In genomic region chr1:94925561-94926364, GRCh38 we compare ENCODE assay signal across 8 cellular contexts. TPM values are rescaled to one million over a fixed set of nuclear protein-coding genes. Genes with fewer than 3 reads are reported as not detected.
DNase-seq lines count a peak whose midpoint lies in the region; ATAC-seq lines count a peak whose summit lies in the region.

No MANE protein-coding gene starts in this region.

- peak overlapping the region; percentile 23 for H2AK5ac ChIP-seq in mesenchymal stem cell (ENCODE audit: low read length, severe bottlenecking)

- DNase-seq in CD4-positive, alpha-beta memory T cell, result peak in 4 of 5 donors; percentile 4 to 16 (median 10)
- DNase-seq in NCI-H1105 (lab: John Stamatoyannopoulos, UW) (peak; percentile 69), mesenchymal stem cell (peak; percentile 87)
- peak; percentile 12 for DNase-seq in activated CD4-positive, alpha-beta T cell treated with anti-CD3 and anti-CD28 coated beads, Interleukin-2, amount 10 ng/mL, durations not matched to agents 7 days and 5 days

- H3K4ac ChIP-seq in mesenchymal stem cell (ENCODE audit: low read depth in 1 of 2, low read length in 2 of 2), result peak overlapping the region; percentile 60 to 94

- intact Hi-C loops in CD4-positive, alpha-beta memory T cell (cut with micrococcal nuclease), result loop anchor here (1.0 to 10.0 kb wide), 5 partner anchors 37 to 307 kb away; partner anchors contain the start of gene RWDD3

- peak overlapping the region in 1 of 2 experiments; percentile 68 for H3K14ac ChIP-seq in mesenchymal stem cell (ENCODE audit: low read length in 2 of 2)

- no peak overlapping the region for H2AFZ ChIP-seq in mesenchymal stem cell (ENCODE audit: low read depth, low read length)

- H3K4me2 ChIP-seq in mesenchymal stem cell (ENCODE audit: low read length, poor library complexity, severe bottlenecking), result peak overlapping the region; percentile 77

- peak overlapping the region in 2 of 7 donors; percentile 4 to 70 for H3K27ac Mint-ChIP-seq in CD4-positive, alpha-beta memory T cell
- H3K27ac Mint-ChIP-seq in activated CD4-positive, alpha-beta T cell treated with anti-CD3 and anti-CD28 coated beads, Interleukin-2, amount 10 ng/mL, durations not matched to agents 7 days and 5 days, result no peak overlapping the region
- no peak overlapping the region for H3K27ac Mint-ChIP-seq in stimulated activated naive CD8-positive, alpha-beta T cell treated with anti-CD3 and anti-CD28 coated beads, Interleukin-15, Interleukin-2, amounts not matched to agents 100 ng/mL and 50 ng/mL, for 24 hours

- H3K4me1 Mint-ChIP-seq in CD4-positive, alpha-beta memory T cell, result peaks cover 9 to 24% (median 17%) of the 10 kb centered on the region in 4 donors
- H3K4me1 Mint-ChIP-seq in activated CD4-positive, alpha-beta T cell treated with anti-CD3 and anti-CD28 coated beads, Interleukin-2, amount 10 ng/mL, durations not matched to agents 7 days and 5 days, result peaks cover 18% of the 10 kb centered on the region
- H3K4me1 Mint-ChIP-seq in stimulated activated naive CD8-positive, alpha-beta T cell treated with anti-CD3 and anti-CD28 coated beads, Interleukin-15, Interleukin-2, amounts not matched to agents 100 ng/mL and 50 ng/mL, for 24 hours (ENCODE audit: low read depth), result peaks cover 24% of the 10 kb centered on the region

- peak overlapping the region; percentile 92 for H2BK120ac ChIP-seq in mesenchymal stem cell (ENCODE audit: low read depth, low read length)

- peak overlapping the region; percentile 73 for H2BK15ac ChIP-seq in mesenchymal stem cell (ENCODE audit: low read depth, poor library complexity, severe bottlenecking)

- WGBS in esophagus, 2 donors, result 1% methylated on average over 36 of the region's 36 CpGs
- under 1% methylated on average over 35 of the region's 36 CpGs for WGBS in mesenchymal stem cell

- peak overlapping the region; percentile 99 for H2BK5ac ChIP-seq in mesenchymal stem cell (ENCODE audit: low read depth, low read length, poor library complexity, severe bottlenecking)

- H4K91ac ChIP-seq in mesenchymal stem cell (ENCODE audit: low read length), result peak overlapping the region; percentile 94

- peak overlapping the region in 1 of 2 experiments; percentile 60 for H2BK12ac ChIP-seq in mesenchymal stem cell (ENCODE audit: low read length in 2 of 2)

- no peaks in the 10 kb centered on the region for H3K9me3 Mint-ChIP-seq in CD4-positive, alpha-beta memory T cell
- no peaks in the 10 kb centered on the region for H3K9me3 Mint-ChIP-seq in activated CD4-positive, alpha-beta T cell treated with anti-CD3 and anti-CD28 coated beads, Interleukin-2, amount 10 ng/mL, durations not matched to agents 7 days and 5 days
- H3K9me3 Mint-ChIP-seq in stimulated activated naive CD8-positive, alpha-beta T cell treated with anti-CD3 and anti-CD28 coated beads, Interleukin-15, Interleukin-2, amounts not matched to agents 100 ng/mL and 50 ng/mL, for 24 hours, result no peaks in the 10 kb centered on the region

- H3K79me1 ChIP-seq in mesenchymal stem cell (replicated peaks; ENCODE audit: low read length, poor library complexity, severe bottlenecking), result peaks cover 13% of the 10 kb centered on the region

- H3K9ac ChIP-seq in mesenchymal stem cell (ENCODE audit: low read length), result peak overlapping the region; percentile 98

- peak overlapping the region; percentile 91 to 99 for H3K18ac ChIP-seq in mesenchymal stem cell (ENCODE audit: low read depth in 1 of 2, low read length in 2 of 2)

- no peaks in the 10 kb centered on the region for H3K9me3 ChIP-seq in CD4-positive, alpha-beta memory T cell (ENCODE audit: control insufficient read depth in 1 of 2, low read length in 2 of 2)
- H3K9me3 ChIP-seq in esophagus (ENCODE audit: control insufficient read depth in 2 of 2, insufficient read depth in 1 of 2, low read depth in 1 of 2, low read length in 1 of 2) (no peaks in the 10 kb centered on the region), mesenchymal stem cell (ENCODE audit: control insufficient read depth, low read length) (no peaks in the 10 kb centered on the region)

- peak; percentile 9 for ATAC-seq in GM21390 (IDR thresholded peaks at IDR 0.05; ENCODE audit: unreplicated experiment)
- ATAC-seq in HG02588 (IDR thresholded peaks at IDR 0.05; ENCODE audit: unreplicated experiment), result no peak

- no peak overlapping the region for H3K27ac ChIP-seq in CD4-positive, alpha-beta memory T cell (ENCODE audit: low read depth, low read length)
- H3K27ac ChIP-seq in esophagus (ENCODE audit: low read depth in 2 of 2, low read length in 1 of 2) (peak overlapping the region; percentile 93 to 95), mesenchymal stem cell (ENCODE audit: low read length, poor library complexity, severe bottlenecking) (peak overlapping the region; percentile 95)

- CTCF ChIA-PET in CD4-positive, alpha-beta memory T cell (lab: Charles Lee; ENCODE audit: partially characterized antibody), result no interaction called here
- CTCF ChIA-PET in activated CD4-positive, alpha-beta T cell treated with anti-CD3 and anti-CD28 coated beads, Interleukin-2, amount 10 ng/mL, durations not matched to agents 7 days and 5 days (lab: Charles Lee), result no interaction called here

- H3K36me3 ChIP-seq in CD4-positive, alpha-beta memory T cell (ENCODE audit: insufficient read depth, low read length), result no peaks in the 10 kb centered on the region
- H3K36me3 ChIP-seq in esophagus (ENCODE audit: control insufficient read depth in 2 of 2, insufficient read depth in 2 of 2, low read length in 1 of 2), result no peaks in the 10 kb centered on the region
- H3K36me3 ChIP-seq in mesenchymal stem cell (ENCODE audit: control insufficient read depth in 1 of 2, insufficient read depth in 2 of 2, low read depth in 1 of 2, low read length in 2 of 2), result peaks cover 0 to 2% of the 10 kb centered on the region in 2 experiments

- H3K23ac ChIP-seq in mesenchymal stem cell (ENCODE audit: low read length in 2 of 2), result peak overlapping the region in 1 of 2 experiments; percentile 6

- H3K27me3 Mint-ChIP-seq in CD4-positive, alpha-beta memory T cell, result peaks cover 27 to 34% of the 10 kb centered on the region in 2 donors
- H3K27me3 Mint-ChIP-seq in activated CD4-positive, alpha-beta T cell treated with anti-CD3 and anti-CD28 coated beads, Interleukin-2, amount 10 ng/mL, durations not matched to agents 7 days and 5 days, result peaks cover 57% of the 10 kb centered on the region
- H3K27me3 Mint-ChIP-seq in stimulated activated naive CD8-positive, alpha-beta T cell treated with anti-CD3 and anti-CD28 coated beads, Interleukin-15, Interleukin-2, amounts not matched to agents 100 ng/mL and 50 ng/mL, for 24 hours, result peaks cover 31% of the 10 kb centered on the region

- peaks cover 17% of the 10 kb centered on the region for H3K27me3 ChIP-seq in CD4-positive, alpha-beta memory T cell (ENCODE audit: insufficient read depth, low read length)
- H3K27me3 ChIP-seq in esophagus (ENCODE audit: control insufficient read depth in 1 of 2, insufficient read depth in 2 of 2, low read length in 2 of 2), result no peaks in the 10 kb centered on the region
- H3K27me3 ChIP-seq in mesenchymal stem cell (ENCODE audit: control insufficient read depth in 1 of 2, insufficient read depth in 1 of 2, low read length in 2 of 2), result no peaks in the 10 kb centered on the region

- POLR2A ChIA-PET in CD4-positive, alpha-beta memory T cell (lab: Charles Lee; ENCODE audit: partially characterized antibody), result no interaction called here
- POLR2A ChIA-PET in activated CD4-positive, alpha-beta T cell treated with anti-CD3 and anti-CD28 coated beads, Interleukin-2, amount 10 ng/mL, durations not matched to agents 7 days and 5 days (lab: Charles Lee), result no interaction called here

- H4K8ac ChIP-seq in mesenchymal stem cell (ENCODE audit: low read length), result peak overlapping the region; percentile 90

- H3K36me3 Mint-ChIP-seq in CD4-positive, alpha-beta memory T cell, result no peaks in the 10 kb centered on the region
- no peaks in the 10 kb centered on the region for H3K36me3 Mint-ChIP-seq in activated CD4-positive, alpha-beta T cell treated with anti-CD3 and anti-CD28 coated beads, Interleukin-2, amount 10 ng/mL, durations not matched to agents 7 days and 5 days (ENCODE audit: low read depth)
- no peaks in the 10 kb centered on the region for H3K36me3 Mint-ChIP-seq in stimulated activated naive CD8-positive, alpha-beta T cell treated with anti-CD3 and anti-CD28 coated beads, Interleukin-15, Interleukin-2, amounts not matched to agents 100 ng/mL and 50 ng/mL, for 24 hours (ENCODE audit: low read depth)

- peak overlapping the region; percentile 73 to 91 (median 86) for H3K4me3 Mint-ChIP-seq in CD4-positive, alpha-beta memory T cell
- H3K4me3 Mint-ChIP-seq in activated CD4-positive, alpha-beta T cell treated with anti-CD3 and anti-CD28 coated beads, Interleukin-2, amount 10 ng/mL, durations not matched to agents 7 days and 5 days, result peak overlapping the region; percentile 62
- peak overlapping the region; percentile 84 for H3K4me3 Mint-ChIP-seq in stimulated activated naive CD8-positive, alpha-beta T cell treated with anti-CD3 and anti-CD28 coated beads, Interleukin-15, Interleukin-2, amounts not matched to agents 100 ng/mL and 50 ng/mL, for 24 hours

- H3K4me3 ChIP-seq in CD4-positive, alpha-beta memory T cell (ENCODE audit: low read length in 2 of 2), result peak overlapping the region in 1 of 2 donors; percentile 35
- peak overlapping the region; percentile 75 to 82 for H3K4me3 ChIP-seq in esophagus (ENCODE audit: low read depth in 1 of 2, low read length in 2 of 2)
- peak overlapping the region; percentile 83 to 90 for H3K4me3 ChIP-seq in mesenchymal stem cell (ENCODE audit: insufficient read depth in 1 of 2, low read depth in 1 of 2, low read length in 2 of 2)

- H3K4me1 ChIP-seq in CD4-positive, alpha-beta memory T cell (ENCODE audit: insufficient read depth, low read length), result peaks cover 7% of the 10 kb centered on the region
- H3K4me1 ChIP-seq in esophagus (ENCODE audit: control insufficient read depth in 2 of 2, insufficient read depth in 2 of 2, low read length in 1 of 2) (peaks cover 0 to 2% of the 10 kb centered on the region in 2 donors), mesenchymal stem cell (ENCODE audit: control insufficient read depth, insufficient read depth, low read depth, low read length) (peaks cover 24% of the 10 kb centered on the region)

RNA-seq across cellular contexts. Expression of gene CNN3, which starts 1.1 kb away (rescaled TPM):
- 1 to 10 TPM; 2.6 to 3.2 TPM for total RNA-seq in CD4-positive, alpha-beta memory T cell
- polyA plus RNA-seq in CD4-positive, alpha-beta memory T cell, result 1 to 10 TPM; 1.9 to 2.3 TPM
- total RNA-seq in activated CD4-positive, alpha-beta T cell treated with anti-CD3 and anti-CD28 coated beads, Interleukin-2, amount 10 ng/mL, durations not matched to agents 7 days and 5 days, result 1 to 10 TPM in 1 of 2 experiments, under 1 TPM in 1; 0.92 to 1.2 TPM
- 100 to 1,000 TPM; 101 to 104 TPM for polyA plus RNA-seq in esophagus
- 226 TPM for polyA plus RNA-seq in mesenchymal stem cell (2013, experiment 1 of 2)
- 232 TPM for polyA plus RNA-seq in mesenchymal stem cell (2013, experiment 2 of 2)

Comparison
In these comparisons a context has a peak if more than half of its experiments do, and no peak if none do; other contexts are left out.
1. DNase-seq: peak in every context shown above with its lines; median percentile 87 in mesenchymal stem cell; 69 in NCI-H1105; 12 in activated CD4-positive, alpha-beta T cell treated with anti-CD3 and anti-CD28 coated beads, Interleukin-2, amount 10 ng/mL, durations not matched to agents 7 days and 5 days; 10 in CD4-positive, alpha-beta memory T cell.